ENCODE assay signal across 24 cellular contexts in genomic region chr11:97202613-97203292, GRCh38.
"Had no signal": no experiment of that assay in that cellular context is flagged by ENCODE, and none has a peak within 500 bp of the region (broad histone marks: within the 10 kb centered on the region; RNA-seq: fewer than 3 reads in every experiment).

No MANE protein-coding gene starts in this region.

- DNase-seq: activated CD4-positive, alpha-beta T cell treated with anti-CD3 and anti-CD28 coated beads for 4 hours; activated CD4-positive, alpha-beta T cell treated with anti-CD3 and anti-CD28 coated beads, Interleukin-2, amount 50 U/mL, for 48 hours; activated CD8-positive, alpha-beta memory T cell treated with anti-CD3 and anti-CD28 coated beads, Interleukin-2, amount 50 U/mL, for 48 hours; activated naive CD4-positive, alpha-beta T cell treated with Interleukin-2 at 50 U/mL for 16 hours; activated naive CD8-positive, alpha-beta T cell treated with anti-CD3 and anti-CD28 coated beads for 36 hours; activated T-cell treated with anti-CD3 and anti-CD28 coated beads, Interleukin-2, amount 50 U/mL, for 4 hours; cerebellar nuclear complex; cortex of kidney; posterior cingulate gyrus; spleen; stimulated activated CD4-positive, alpha-beta T cell treated with anti-CD3 and anti-CD28 coated beads, Interleukin-4, amount 100 ng/mL, for 1 hour; stimulated activated naive CD4-positive, alpha-beta T cell; T-cell; testis; trophoblast cell had no signal

- FAIRE-seq: astrocyte, TTC549 had no signal

- H3K4me1 Mint-ChIP-seq: activated naive CD8-positive, alpha-beta T cell treated with anti-CD3 and anti-CD28 coated beads for 36 hours; memory B cell; neural crest cell; T-cell had no signal

- H3K27ac ChIP-seq: epithelial cell of prostate, gastroesophageal sphincter, spleen, testis, vagina had no signal

- H3K4me3 ChIP-seq: gastroesophageal sphincter, heart left ventricle, spleen, testis, vagina had no signal

- H3K27ac Mint-ChIP-seq: activated naive CD8-positive, alpha-beta T cell treated with anti-CD3 and anti-CD28 coated beads for 36 hours; memory B cell; T-cell; T-helper 2 cell treated with Interferon-gamma antibody and Interleukin-4, amounts not matched to agents 5 μg/mL and 100 μg/mL, for 36 hours had no signal

- H3K27me3 Mint-ChIP-seq: activated naive CD8-positive, alpha-beta T cell treated with anti-CD3 and anti-CD28 coated beads for 36 hours; memory B cell; T-cell had no signal

- H3K4me1 ChIP-seq: gastroesophageal sphincter, spleen, testis, vagina had no signal

- H3K36me3 ChIP-seq: gastroesophageal sphincter, heart left ventricle, spleen, vagina had no signal

- H3K9me3 Mint-ChIP-seq: memory B cell, neural crest cell had no signal

- H3K27me3 ChIP-seq: gastroesophageal sphincter, heart left ventricle, spleen, testis, vagina had no signal

- H3K4me3 Mint-ChIP-seq: activated naive CD8-positive, alpha-beta T cell treated with anti-CD3 and anti-CD28 coated beads for 36 hours; activated T-cell treated with anti-CD3 and anti-CD28 coated beads, Interleukin-2, amount 50 U/mL, for 4 hours; memory B cell; neural crest cell; T-cell; T-helper 2 cell treated with Interferon-gamma antibody and Interleukin-4, amounts not matched to agents 5 μg/mL and 100 μg/mL, for 36 hours had no signal

- ATAC-seq: activated T-cell treated with anti-CD3 and anti-CD28 coated beads, Interleukin-2, amount 50 U/mL, for 4 hours; gastroesophageal sphincter; T-cell had no signal

- H3K36me3 Mint-ChIP-seq: activated naive CD8-positive, alpha-beta T cell treated with anti-CD3 and anti-CD28 coated beads for 36 hours; memory B cell; T-cell had no signal

- H3K9me3 ChIP-seq: gastroesophageal sphincter, heart left ventricle, testis, vagina had no signal
